ENCODE assay signal across 18 cellular contexts in genomic region chr2:15860760-15861159, GRCh38.
"Had no signal": no experiment of that assay in that cellular context is flagged by ENCODE, and none has a peak within 500 bp of the region (broad histone marks: within the 10 kb centered on the region; RNA-seq: fewer than 3 reads in every experiment).

No MANE protein-coding gene starts in this region.

- H3K9ac ChIP-seq: parathyroid adenoma had no signal

- H3K9me3 ChIP-seq: colonic mucosa, mucosa of descending colon, neutrophil, thyroid gland had no signal

- H3K27ac ChIP-seq: colonic mucosa, neutrophil, parathyroid adenoma, thyroid gland had no signal

- H3K4me3 ChIP-seq: colonic mucosa, mucosa of descending colon, thyroid gland had no signal

- ATAC-seq: left colon; mucosa of descending colon; naive thymus-derived CD4-positive, alpha-beta T cell; stimulated activated naive B cell treated with anti-CD40 and anti-IgM and Interleukin-4, amounts not matched to agents 10 μg/mL and 1 μg/mL and 100 μg/mL, for 72 hours had no signal

- DNase-seq: activated CD4-positive, alpha-beta T cell treated with anti-CD3 and anti-CD28 coated beads, Interleukin-2, amount 10 ng/mL, durations not matched to agents 7 days and 5 days; activated CD4-positive, CD25-positive, alpha-beta regulatory T cell; activated CD8-positive, alpha-beta memory T cell treated with anti-CD3 and anti-CD28 coated beads for 24 hours; activated naive CD8-positive, alpha-beta T cell treated with anti-CD3 and anti-CD28 coated beads, Interleukin-2, amount 10 ng/mL, durations not matched to agents 7 days and 5 days; central memory CD4-positive, alpha-beta T cell; colonic mucosa; foreskin fibroblast; head of caudate nucleus; left colon; mucosa of descending colon; naive thymus-derived CD4-positive, alpha-beta T cell; retina; stimulated activated CD4-positive, alpha-beta T cell treated with anti-CD3 and anti-CD28 coated beads, Interleukin-2, amount 100 ng/mL, for 48 hours; stimulated activated naive B cell treated with anti-CD40 and anti-IgM and Interleukin-4, amounts not matched to agents 10 μg/mL and 1 μg/mL and 100 μg/mL, for 72 hours; T-helper 2 cell; thyroid gland had no signal

- H2AFZ ChIP-seq: parathyroid adenoma had no signal

- H3K4me1 ChIP-seq: colonic mucosa, parathyroid adenoma had no signal

- H3K79me2 ChIP-seq: parathyroid adenoma had no signal

- H3K36me3 ChIP-seq: colonic mucosa, neutrophil, thyroid gland had no signal

- H3K27me3 ChIP-seq: colonic mucosa, neutrophil, thyroid gland had no signal
